Comparison of ENCODE assay signal across 8 cellular contexts in the genomic region with DNA sequence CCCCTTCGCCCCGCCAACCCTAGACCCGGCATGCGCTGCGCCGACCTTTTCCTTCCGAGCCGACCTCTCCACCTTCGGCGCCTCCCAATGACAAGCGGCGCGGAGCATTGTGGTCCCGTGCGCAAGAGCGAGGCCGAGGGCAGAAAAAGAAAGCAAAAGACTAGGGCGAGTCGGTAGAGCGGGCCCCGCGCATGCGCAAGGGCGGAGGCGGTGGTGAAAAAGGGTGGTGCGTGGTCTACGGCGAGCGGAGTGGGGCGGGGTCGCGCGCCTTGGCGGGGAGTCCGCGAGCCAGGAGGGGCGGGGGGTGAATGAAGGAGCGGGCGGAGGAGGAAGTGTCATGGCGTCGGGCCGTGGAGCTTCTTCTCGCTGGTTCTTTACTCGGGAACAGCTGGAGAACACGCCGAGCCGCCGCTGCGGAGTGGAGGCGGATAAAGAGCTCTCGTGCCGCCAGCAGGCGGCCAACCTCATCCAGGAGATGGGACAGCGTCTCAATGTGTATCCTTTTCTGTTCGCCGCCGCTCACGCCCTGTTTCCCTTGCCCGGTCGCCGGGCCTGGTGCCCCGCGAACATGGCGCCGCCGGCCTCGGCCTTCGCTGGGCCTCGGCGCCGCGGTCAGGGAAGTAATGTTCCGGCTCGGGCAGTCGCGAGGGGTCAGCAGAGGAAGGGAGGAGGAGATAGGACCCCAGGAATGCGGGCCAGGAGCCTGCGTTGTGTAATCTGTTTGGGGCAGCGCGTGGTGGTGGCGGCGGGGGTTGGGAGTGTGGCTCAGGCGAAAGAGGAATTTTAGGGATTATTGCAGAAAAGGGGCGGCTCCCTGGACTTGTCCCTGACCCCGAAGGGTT. TPM values are rescaled to one million over a fixed set of nuclear protein-coding genes. Genes with fewer than 3 reads are reported as not detected.
DNase-seq lines count a peak whose midpoint lies in the region; ATAC-seq and TF ChIP-seq lines count a peak whose summit lies in the region.

Gene CCNT2, plus strand, starts transcription at position 305 of the 842 bp plus-strand sequence. Its CDS starts 33 bp downstream, at position 338.

- peak; percentile 84 for ATAC-seq in HG03432 (IDR thresholded peaks at IDR 0.05; ENCODE audit: unreplicated experiment)

- peak within 1 kb of the TSS; percentile 87 for H3K4me3 ChIP-seq in AG10803 (ENCODE audit: low read length)

- DNase-seq in AG10803 (ENCODE audit: low read depth) (peak; percentile 99), NCI-H510A (lab: John Stamatoyannopoulos, UW) (peak; percentile 98), cerebellum (ENCODE audit: low spot score) (peak; percentile 94), islet precursor cell (peak; percentile 99)
- DNase-seq in activated CD4-positive, alpha-beta T cell treated with anti-CD3 and anti-CD28 coated beads for 1 hour = peak; percentile 100
- DNase-seq in stimulated activated CD4-positive, alpha-beta T cell treated with anti-CD3 and anti-CD28 coated beads, Interleukin-12 subunit alpha, Interleukin-12 subunit beta, amount 100 ng/mL, for 48 hours (ENCODE audit: low read depth in 2 of 3, low spot score in 1 of 3) = peak; percentile 98 to 100 (median 98)

- no peak for TF ChIP-seq CTCF in AG10803 (conservative IDR thresholded peaks at IDR 0.05; ENCODE audit: low read length)

- peak; percentile 70 for TF ChIP-seq POLR2A in GM19099 (IDR thresholded peaks at IDR 0.05; ENCODE audit: extremely low read depth, insufficient read length, low read depth)

RNA-seq across cellular contexts. Expression of gene CCNT2, which starts in this region (rescaled TPM):
- total RNA-seq in cerebellum = 110 TPM

Comparison
In these comparisons a context has a peak if more than half of its experiments do, and no peak if none do; other contexts are left out.
1. Peak in every context shown above with its lines: DNase-seq, ATAC-seq and H3K4me3 ChIP-seq.